ENCODE assay signal across 34 cellular contexts in genomic region chr4:107622006-107622405, GRCh38.
"Had no signal": no experiment of that assay in that cellular context is flagged by ENCODE, and none has a peak within 500 bp of the region (broad histone marks: within the 10 kb centered on the region; RNA-seq: fewer than 3 reads in every experiment).

No MANE protein-coding gene starts in this region.

- H3K27me3 ChIP-seq: MG63 had no signal

- DNase-seq: Karpas-422, Kasumi-1, MG63, MM.1S, MV-4-11, NCI-H1048, NCI-H1092, NCI-H1092 treated with DMSO at 0.1 percent for 48 hours, NCI-H1105, NCI-H1105 treated with DMSO at 0.1 percent for 48 hours, NCI-H1417, NCI-H1417 treated with DMSO at 0.1 percent for 48 hours, NCI-H1436, NCI-H1436 treated with DMSO at 0.1 percent for 48 hours, NCI-H146, NCI-H1694, NCI-H1694 treated with DMSO at 0.1 percent for 48 hours, NCI-H187, NCI-H187 treated with DMSO at 0.1 percent for 48 hours, NCI-H1930, NCI-H2029, NCI-H2029 treated with DMSO at 0.1 percent for 48 hours, NCI-H2081, NCI-H2081 treated with DMSO at 0.1 percent for 48 hours, NCI-H2107, NCI-H2171, NCI-H2171 treated with DMSO at 0.1 percent for 48 hours, NCI-H2227 treated with DMSO at 0.1 percent for 48 hours, NCI-H226, NCI-H345, NCI-H446, NCI-H446 treated with DMSO at 0.1 percent for 48 hours, NCI-H510A, NCI-H510A treated with DMSO at 0.1 percent for 48 hours had no signal

- H3K9me3 ChIP-seq: MG63 had no signal

- H3K36me3 ChIP-seq: MG63 had no signal

- H3K4me3 ChIP-seq: MG63 had no signal
